19 cellular contexts compared by ENCODE assay signal in genomic region chr5:142969186-142969585, GRCh38.
"Had no signal": no experiment of that assay in that cellular context is flagged by ENCODE, and none has a peak within 500 bp of the region (broad histone marks: within the 10 kb centered on the region; RNA-seq: fewer than 3 reads in every experiment).

No MANE protein-coding gene starts in this region.

- H3K27me3 Mint-ChIP-seq: activated CD4-positive, alpha-beta memory T cell treated with anti-CD3 and anti-CD28 coated beads, Interleukin-2, amount 10 ng/mL, durations not matched to agents 7 days and 5 days; activated naive CD4-positive, alpha-beta T cell treated with anti-CD3 and anti-CD28 coated beads, Interleukin-2, amount 50 U/mL, for 24 hours; memory B cell had no signal

- H3K27me3 ChIP-seq: brain microvascular endothelial cell, gastrocnemius medialis, heart right ventricle, left lung, sigmoid colon, stomach, thyroid gland, uterus had no signal

- ATAC-seq: gastrocnemius medialis, heart right ventricle, left lung had no signal

- H3K27ac ChIP-seq: brain microvascular endothelial cell, gastrocnemius medialis, stomach, thyroid gland, uterus had no signal

- DNase-seq: activated CD4-positive, alpha-beta memory T cell treated with anti-CD3 and anti-CD28 coated beads, Interleukin-2, amount 10 ng/mL, durations not matched to agents 7 days and 5 days; activated CD4-positive, CD25-positive, alpha-beta regulatory T cell treated with anti-CD3 and anti-CD28 coated beads, Interleukin-2, amount 50 U/mL, for 72 hours; activated CD8-positive, alpha-beta memory T cell treated with anti-CD3 and anti-CD28 coated beads, Interleukin-2, amount 50 U/mL, for 48 hours; activated effector memory CD4-positive, alpha-beta T cell treated with Interleukin-2 at 50 U/mL for 16 hours; amygdala; brain microvascular endothelial cell; gastrocnemius medialis; heart right ventricle; islet precursor cell; left lung; nephron progenitor cell; sigmoid colon; stimulated activated CD4-positive, alpha-beta T cell treated with anti-CD3 and anti-CD28 coated beads, Interleukin-2, amount 100 ng/mL, for 48 hours; stomach; T-helper 9 cell; thyroid gland; uterus had no signal

- H3K27ac Mint-ChIP-seq: activated CD4-positive, alpha-beta memory T cell treated with anti-CD3 and anti-CD28 coated beads, Interleukin-2, amount 10 ng/mL, durations not matched to agents 7 days and 5 days; activated naive CD4-positive, alpha-beta T cell treated with anti-CD3 and anti-CD28 coated beads, Interleukin-2, amount 50 U/mL, for 24 hours; memory B cell; nephron progenitor cell had no signal

- H3K4me3 Mint-ChIP-seq: activated CD4-positive, alpha-beta memory T cell treated with anti-CD3 and anti-CD28 coated beads, Interleukin-2, amount 10 ng/mL, durations not matched to agents 7 days and 5 days; activated naive CD4-positive, alpha-beta T cell treated with anti-CD3 and anti-CD28 coated beads, Interleukin-2, amount 50 U/mL, for 24 hours; memory B cell; nephron progenitor cell had no signal

- H3K4me3 ChIP-seq: gastrocnemius medialis, heart right ventricle, left lung, sigmoid colon, stomach, thyroid gland, uterus had no signal

- H3K9me3 Mint-ChIP-seq: activated CD4-positive, alpha-beta memory T cell treated with anti-CD3 and anti-CD28 coated beads, Interleukin-2, amount 10 ng/mL, durations not matched to agents 7 days and 5 days; activated naive CD4-positive, alpha-beta T cell treated with anti-CD3 and anti-CD28 coated beads, Interleukin-2, amount 50 U/mL, for 24 hours; memory B cell; nephron progenitor cell had no signal
